In genomic region chr7:149240637-149241036, GRCh38 we compare ENCODE assay signal across 8 cellular contexts. TPM values are rescaled to one million over a fixed set of nuclear protein-coding genes. Genes with fewer than 3 reads are reported as not detected.
DNase-seq lines count a peak whose midpoint lies in the region; ATAC-seq and TF ChIP-seq lines count a peak whose summit lies in the region.

No MANE protein-coding gene starts in this region.

- no peaks in the 10 kb centered on the region for H3K27me3 Mint-ChIP-seq in IgD-negative memory B cell
- H3K27me3 Mint-ChIP-seq in central memory CD8-positive, alpha-beta T cell: peaks cover 10% of the 10 kb centered on the region

- peak overlapping the region; percentile 95 for H3K4me3 ChIP-seq in AG04449 (ENCODE audit: low read depth, low read length)
- H3K4me3 ChIP-seq in muscle layer of duodenum (ENCODE audit: low read depth in 1 of 2, low read length in 2 of 2): peak overlapping the region; percentile 98 to 99

- POLR2A ChIA-PET in AG04449 (lab: Yijun Ruan, JAX): no interaction called here

- H3K4me1 Mint-ChIP-seq in IgD-negative memory B cell: peaks cover 32 to 33% (median 33%) of the 10 kb centered on the region in 3 donors
- H3K4me1 Mint-ChIP-seq in central memory CD8-positive, alpha-beta T cell: peaks cover 36% of the 10 kb centered on the region

- DNase-seq in AG04449 (ENCODE audit: low read depth, low spot score): no peak
- DNase-seq in central memory CD8-positive, alpha-beta T cell (ENCODE audit: low spot score in 2 of 2): no peak
- no peak for DNase-seq in activated gamma-delta T cell (lab: John Stamatoyannopoulos, UW)
- no peak for DNase-seq in NCI-H2196 (lab: John Stamatoyannopoulos, UW; ENCODE audit: unreplicated experiment)
- no peak for DNase-seq in UCSD-AML1 (lab: John Stamatoyannopoulos, UW; ENCODE audit: unreplicated experiment)
- DNase-seq in NCI-H1105 (lab: John Stamatoyannopoulos, UW): no peak

- peaks cover 0 to 5% (median 0%) of the 10 kb centered on the region in 3 donors for H3K9me3 Mint-ChIP-seq in IgD-negative memory B cell
- peaks cover 5% of the 10 kb centered on the region for H3K9me3 Mint-ChIP-seq in central memory CD8-positive, alpha-beta T cell

- TF ChIP-seq CTCF in AG04449 (IDR thresholded peaks at IDR 0.05; ENCODE audit: insufficient read depth, low read length, missing control alignments): no peak

- peaks cover 7 to 19% of the 10 kb centered on the region in 2 donors for H3K4me1 ChIP-seq in muscle layer of duodenum (ENCODE audit: control insufficient read depth in 1 of 2, insufficient read depth in 2 of 2, low read length in 2 of 2)

- H3K27me3 ChIP-seq in muscle layer of duodenum (ENCODE audit: low read depth, low read length): no peaks in the 10 kb centered on the region

- H3K36me3 ChIP-seq in muscle layer of duodenum (ENCODE audit: control insufficient read depth in 1 of 2, insufficient read depth in 2 of 2, low read length in 2 of 2): no peaks in the 10 kb centered on the region

- H3K27ac Mint-ChIP-seq in IgD-negative memory B cell: peak overlapping the region in 1 of 3 donors; percentile 69
- H3K27ac Mint-ChIP-seq in central memory CD8-positive, alpha-beta T cell (ENCODE audit: low read depth): peak overlapping the region; percentile 90

- H3K4me3 Mint-ChIP-seq in IgD-negative memory B cell: peak overlapping the region; percentile 65 to 96 (median 92)
- H3K4me3 Mint-ChIP-seq in central memory CD8-positive, alpha-beta T cell: peak overlapping the region; percentile 91

- H3K36me3 Mint-ChIP-seq in IgD-negative memory B cell: peaks cover 3% of the 10 kb centered on the region
- peaks cover 11% of the 10 kb centered on the region for H3K36me3 Mint-ChIP-seq in central memory CD8-positive, alpha-beta T cell (ENCODE audit: insufficient read depth)

- H3K27ac ChIP-seq in muscle layer of duodenum (ENCODE audit: low read length): no peak overlapping the region

- no peak for ATAC-seq in central memory CD8-positive, alpha-beta T cell (replicated peaks; ENCODE audit: extremely low read depth, poor library complexity, severe bottlenecking)

- CTCF ChIA-PET in AG04449 (lab: Yijun Ruan, JAX): interaction anchor here (0.6 to 4.4 kb wide), 10 partner anchors 8 to 131 kb away, joined by 3 to 20 read pairs (median 4); partner anchors contain the start of genes ZNF282 and ZNF783

- no peaks in the 10 kb centered on the region for H3K9me3 ChIP-seq in muscle layer of duodenum (ENCODE audit: control insufficient read depth in 1 of 2, low read length in 2 of 2)

RNA-seq across cellular contexts. Expression of gene ZNF212, which starts 1.2 kb away (rescaled TPM):
- 8.7 TPM for polyA plus RNA-seq in IgD-negative memory B cell

RNA-seq across cellular contexts. Expression of gene ZNF783, which starts 21.4 kb away (rescaled TPM):
- 8.1 TPM for polyA plus RNA-seq in IgD-negative memory B cell

RNA-seq across cellular contexts. Expression of gene ZNF282, which starts 45.3 kb away (rescaled TPM):
- 1.9 TPM for polyA plus RNA-seq in IgD-negative memory B cell
